Comparison of ENCODE assay signal across 18 cellular contexts in the genomic region with DNA sequence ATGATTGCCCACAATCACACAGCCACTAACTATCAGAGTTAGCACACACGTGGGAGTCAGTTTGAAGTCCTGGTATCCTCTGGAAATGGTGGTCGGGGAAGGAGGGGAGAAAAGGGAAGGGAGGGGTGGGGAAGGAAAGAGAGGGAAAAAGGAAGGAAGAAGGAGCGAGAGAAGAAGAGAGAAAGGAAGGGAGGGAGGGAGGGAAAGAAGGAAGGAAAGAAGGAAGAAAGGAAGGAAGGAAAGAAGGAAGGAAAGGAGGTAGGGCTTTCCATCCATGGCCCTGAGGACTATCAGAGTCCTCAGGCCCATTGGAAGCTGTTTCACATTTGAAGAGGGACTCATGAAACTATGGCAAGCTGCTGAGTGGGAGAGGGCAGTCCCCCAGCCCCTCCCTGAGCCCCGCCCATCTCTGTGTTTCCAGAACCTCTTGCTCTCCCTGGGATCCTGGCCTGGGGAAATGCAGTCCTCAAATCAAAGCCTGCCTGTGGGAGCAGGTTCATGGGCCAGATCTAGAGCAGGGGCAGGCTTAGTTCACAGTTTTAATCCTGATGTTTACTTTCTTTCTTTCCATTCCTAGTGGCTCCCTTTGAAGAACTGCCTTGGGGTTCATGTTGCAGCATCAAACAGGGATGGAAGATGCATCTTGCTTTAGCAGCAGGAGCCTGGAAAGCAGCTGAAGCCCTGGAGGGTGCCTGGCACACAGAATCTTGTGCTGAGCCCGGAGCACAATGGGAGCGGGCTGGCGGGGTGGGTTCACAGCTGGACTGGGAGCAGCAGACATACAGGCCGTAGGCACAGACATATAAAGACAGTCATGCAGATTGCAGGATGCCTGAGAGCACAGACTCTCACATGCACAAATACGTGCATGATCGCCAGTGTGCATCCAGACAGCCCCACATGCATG.
DNase-seq lines count a peak whose midpoint lies in the region; ATAC-seq, FAIRE-seq and TF ChIP-seq lines count a peak whose summit lies in the region.
"Had no signal": no experiment of that assay in that cellular context is flagged by ENCODE, and none has a peak within 500 bp of the region (broad histone marks: within the 10 kb centered on the region; RNA-seq: fewer than 3 reads in every experiment).

No MANE protein-coding gene starts in this region.

- BruUV-seq in A673 (replicated peaks; lab: Mats Ljungman, UMichigan) (no TSS peak), K562 (replicated peaks; lab: Mats Ljungman, UMichigan) (no TSS peak)

- no peaks in the 10 kb centered on the region for H3K9me1 ChIP-seq in K562 (ENCODE audit: control insufficient read depth, insufficient read depth, low read length)

- in situ Hi-C loops in K562 (cut with MboI): no loop called here

- H3K4me1 ChIP-seq in A673 (ENCODE audit: insufficient read depth, low read length, poor library complexity, severe bottlenecking) (peaks cover 5% of the 10 kb centered on the region), K562 (replicated peaks in 1 of 2; ENCODE audit: control insufficient read depth in 2 of 2, insufficient read depth in 2 of 2, low read length in 2 of 2) (peaks cover 0 to 16% of the 10 kb centered on the region in 2 experiments; a peak in 2 of 5 replicates), small intestine (ENCODE audit: control insufficient read depth in 2 of 2, insufficient read depth in 1 of 2, low read depth in 1 of 2, low read length in 1 of 2) (no peaks in the 10 kb centered on the region)
- H3K4me1 ChIP-seq: HAP-1 had no signal

- H3K4me2 ChIP-seq in K562 (ENCODE audit: insufficient read depth, low read length): no peak overlapping the region

- H3K27ac ChIP-seq in A673 (ENCODE audit: low read depth, low read length, poor library complexity, severe bottlenecking): peak overlapping the region; percentile 30
- H3K27ac ChIP-seq in K562 (ENCODE audit: extremely low read depth, low read depth, low read length): no peak overlapping the region
- H3K27ac ChIP-seq in small intestine (ENCODE audit: low read depth in 1 of 2, low read length in 1 of 2): no peak overlapping the region

- no peak for TF ChIP-seq EP300 in K562 (IDR thresholded peaks at IDR 0.05; ENCODE audit: low read length)

- H3K9me3 ChIP-seq in A673 (ENCODE audit: low read depth, low read length, poor library complexity, severe bottlenecking): no peaks in the 10 kb centered on the region
- no peaks in the 10 kb centered on the region for H3K9me3 ChIP-seq in K562 (replicated peaks; ENCODE audit: control insufficient read depth, insufficient read depth, low read depth, low read length)
- no peaks in the 10 kb centered on the region for H3K9me3 ChIP-seq in small intestine (ENCODE audit: control insufficient read depth, low read depth)
- H3K9me3 ChIP-seq: HAP-1 had no signal

- CTCF ChIA-PET in A673 (lab: Charles Lee) (no interaction called here), K562 (lab: Yijun Ruan, JAX; ENCODE audit: low intra/inter-chr PET ratio) (no interaction called here)

- no peaks in the 10 kb centered on the region for H4K20me1 ChIP-seq in K562 (replicated peaks; ENCODE audit: control insufficient read depth, insufficient read depth, low read length)

- no peaks in the 10 kb centered on the region for H3K36me3 ChIP-seq in A673 (ENCODE audit: insufficient read depth, low read length, poor library complexity, severe bottlenecking)
- no peaks in the 10 kb centered on the region for H3K36me3 ChIP-seq in K562 (ENCODE audit: control insufficient read depth, insufficient read depth, low read length)
- no peaks in the 10 kb centered on the region for H3K36me3 ChIP-seq in small intestine (ENCODE audit: control insufficient read depth in 2 of 2, insufficient read depth in 2 of 2, low read length in 2 of 2)
- H3K36me3 ChIP-seq: HAP-1 had no signal

- H3K27me3 ChIP-seq in A673 (replicated peaks; ENCODE audit: insufficient read depth, low read depth, low read length, poor library complexity) (no peaks in the 10 kb centered on the region), K562 (ENCODE audit: control insufficient read depth in 2 of 2, insufficient read depth in 2 of 2, low read length in 2 of 2) (peaks cover 3 to 7% of the 10 kb centered on the region in 2 experiments; a peak in 2 of 5 replicates), small intestine (ENCODE audit: control insufficient read depth in 2 of 2, insufficient read depth in 2 of 2, low read length in 2 of 2) (no peaks in the 10 kb centered on the region)

- 11% methylated on average over 8 of the region's 10 CpGs for WGBS in K562 (ENCODE audit: insufficient coverage, low coverage, missing lambda C conversion rate)
- 82 to 87% (median 86%) methylated on average over 10 of the region's 10 CpGs for WGBS in small intestine, 3 donors

- intact Hi-C loops in A673 (cut with micrococcal nuclease; ENCODE audit: unreplicated experiment) (no loop called here), K562 (cut with micrococcal nuclease) (no loop called here)

- TF ChIP-seq CTCF in A673 (conservative IDR thresholded peaks at IDR 0.05; ENCODE audit: low read depth, low read length) (no peak), K562 (IDR thresholded peaks at IDR 0.05 in 2 of 3, conservative IDR thresholded peaks at IDR 0.05 in 1 of 3; ENCODE audit: insufficient read depth in 2 of 3, low read depth in 1 of 3, low read length in 3 of 3) (no peak)

- FAIRE-seq in K562 (lab: Jason Lieb, UNC) (no peak), small intestine (lab: Jason Lieb, UNC) (no peak)
- FAIRE-seq: D721Med, GM12891 had no signal

- DNase-seq in A673 (ENCODE audit: low spot score) (no peak), ELF-1 (ENCODE audit: low read depth, low spot score) (peak; percentile 79), K562 (ENCODE audit: extremely low read depth in 1 of 4, low spot score in 3 of 4) (no peak), globus pallidus (ENCODE audit: low spot score) (peak; percentile 50), small intestine (no peak), GM19240 (ENCODE audit: insufficient read length, low spot score) (no peak)
- DNase-seq: CD4-positive, alpha-beta T cell; GF-D8; NCI-H2029 treated with DMSO at 0.1 percent for 48 hours; NCI-H526 treated with DMSO at 0.1 percent for 48 hours; NK-92 treated with Interleukin-12 subunit alpha and Interleukin-12 subunit beta, amount 100 ng/mL, for 24 hours; SIG-M5; T-helper 2 cell had no signal

- no peak for TF ChIP-seq RAD21 in K562 (CRISPR knock-in tag; conservative IDR thresholded peaks at IDR 0.05 in 1 of 2, IDR thresholded peaks at IDR 0.05 in 1 of 2)

- ATAC-seq in K562 (no peak), HG03469 (IDR thresholded peaks at IDR 0.05; ENCODE audit: unreplicated experiment) (no peak), GM18520 (IDR thresholded peaks at IDR 0.05; ENCODE audit: unreplicated experiment) (no peak)

- POLR2A ChIA-PET in A673 (lab: Charles Lee; ENCODE audit: low non-redundant PET): no interaction called here
- POLR2A ChIA-PET in K562 (lab: Yijun Ruan, JAX): interaction anchor here (0.6 to 1.3 kb wide), 2 partner anchors 8 to 27 kb away, joined by 3 to 6 read pairs; no protein-coding TSS in a partner anchor

- H3K79me2 ChIP-seq in K562 (ENCODE audit: control insufficient read depth, insufficient read depth, low read length): no peaks in the 10 kb centered on the region

- H3K4me3 ChIP-seq in A673 (ENCODE audit: low read depth, low read length, poor library complexity, severe bottlenecking): no peak overlapping the region
- H3K4me3 ChIP-seq in K562: no peak overlapping the region
- H3K4me3 ChIP-seq in small intestine (ENCODE audit: low read depth in 1 of 2, low read length in 2 of 2): no peak overlapping the region
- H3K4me3 ChIP-seq: HAP-1 had no signal

- no peak overlapping the region for H2AFZ ChIP-seq in K562 (ENCODE audit: low read depth, low read length)

- H3K9ac ChIP-seq in K562 (ENCODE audit: insufficient read depth in 1 of 2, low read depth in 2 of 2, low read length in 2 of 2): no peak overlapping the region

- no peak for TF ChIP-seq POLR2A in K562 (conservative IDR thresholded peaks at IDR 0.05)

TF ChIP-seq in K562, 482 proteins besides CTCF, POLR2A, EP300 and RAD21:
- TF ChIP-seq TRIM24 (IDR thresholded peaks at IDR 0.05) (no peak), KAT8 (IDR thresholded peaks at IDR 0.05; ENCODE audit: low read depth) (no peak), CHD2 (IDR thresholded peaks at IDR 0.05; ENCODE audit: low read depth, low read length) (no peak)
- TF ChIP-seq, protein P1, sequence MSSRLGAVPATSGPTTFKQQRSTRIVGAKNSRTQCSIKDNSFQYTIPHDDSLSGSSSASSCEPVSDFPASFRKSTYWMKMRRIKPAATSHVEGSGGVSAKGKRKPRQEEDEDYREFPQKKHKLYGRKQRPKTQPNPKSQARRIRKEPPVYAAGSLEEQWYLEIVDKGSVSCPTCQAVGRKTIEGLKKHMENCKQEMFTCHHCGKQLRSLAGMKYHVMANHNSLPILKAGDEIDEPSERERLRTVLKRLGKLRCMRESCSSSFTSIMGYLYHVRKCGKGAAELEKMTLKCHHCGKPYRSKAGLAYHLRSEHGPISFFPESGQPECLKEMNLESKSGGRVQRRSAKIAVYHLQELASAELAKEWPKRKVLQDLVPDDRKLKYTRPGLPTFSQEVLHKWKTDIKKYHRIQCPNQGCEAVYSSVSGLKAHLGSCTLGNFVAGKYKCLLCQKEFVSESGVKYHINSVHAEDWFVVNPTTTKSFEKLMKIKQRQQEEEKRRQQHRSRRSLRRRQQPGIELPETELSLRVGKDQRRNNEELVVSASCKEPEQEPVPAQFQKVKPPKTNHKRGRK (tag; IDR thresholded peaks at IDR 0.05): peak; percentile 86

Comparison
In these comparisons a context has a peak if more than half of its experiments do, and no peak if none do; other contexts are left out.
1. DNase-seq: peak in ELF-1 (single experiment) and globus pallidus (single experiment); none in A673 (single experiment), K562 (0 of 4), small intestine (single experiment) and GM19240 (single experiment).